ENCODE assay signal across 1 cellular context in genomic region chr7:94701555-94701973, GRCh38.
TF ChIP-seq lines count a peak whose summit lies in the region.

No MANE protein-coding gene starts in this region.

TF ChIP-seq in HepG2, 621 proteins besides CTCF, POLR2A, EP300 and RAD21 (continued from another document and continues in another):
- TF ChIP-seq ZGPAT (CRISPR knock-in tag; IDR thresholded peaks at IDR 0.05), result peak; percentile 88
- no peak for TF ChIP-seq GFI1 (CRISPR knock-in tag; IDR thresholded peaks at IDR 0.05; ENCODE audit: borderline replicate concordance)
- no peak for TF ChIP-seq ZFP36L2 (CRISPR knock-in tag; IDR thresholded peaks at IDR 0.05)
- TF ChIP-seq NONO (IDR thresholded peaks at IDR 0.05), result no peak
- no peak; the same call in 1 of the 2 replicates for TF ChIP-seq NONO (CRISPR knock-in tag; conservative IDR thresholded peaks at IDR 0.05)
- no peak for TF ChIP-seq SNAI1 (CRISPR knock-in tag; IDR thresholded peaks at IDR 0.05; ENCODE audit: borderline replicate concordance)
- TF ChIP-seq CREB1 (IDR thresholded peaks at IDR 0.05), result no peak
- 0 out of 2 replicates have a peak, but pooled peaks have one; percentile 29 for TF ChIP-seq CREB1 (CRISPR knock-in tag; IDR thresholded peaks at IDR 0.05)
- TF ChIP-seq ZNF724P (CRISPR knock-in tag; IDR thresholded peaks at IDR 0.05; ENCODE audit: borderline replicate concordance), result no peak
- no peak for TF ChIP-seq CENPX (CRISPR knock-in tag; IDR thresholded peaks at IDR 0.05)
- TF ChIP-seq GMEB1 (CRISPR knock-in tag; IDR thresholded peaks at IDR 0.05; ENCODE audit: borderline replicate concordance), result no peak
- no peak for TF ChIP-seq BRD4 (CRISPR knock-in tag; IDR thresholded peaks at IDR 0.05)
- no peak for TF ChIP-seq ZNF367 (CRISPR knock-in tag; IDR thresholded peaks at IDR 0.05; ENCODE audit: borderline replicate concordance)
- TF ChIP-seq MEIS2 (CRISPR knock-in tag; IDR thresholded peaks at IDR 0.05), result no peak
- TF ChIP-seq ZNF232 (CRISPR knock-in tag; IDR thresholded peaks at IDR 0.05; ENCODE audit: borderline replicate concordance), result no peak
- TF ChIP-seq ZBTB40 (IDR thresholded peaks at IDR 0.05), result no peak
- no peak for TF ChIP-seq ZBTB40 (CRISPR knock-in tag; IDR thresholded peaks at IDR 0.05)
- no peak for TF ChIP-seq CBFB (CRISPR knock-in tag; IDR thresholded peaks at IDR 0.05)
- TF ChIP-seq ZNF546 (CRISPR knock-in tag; conservative IDR thresholded peaks at IDR 0.05), result no peak
- no peak for TF ChIP-seq EEA1 (CRISPR knock-in tag; IDR thresholded peaks at IDR 0.05; ENCODE audit: borderline replicate concordance)
- peak; percentile 91 for TF ChIP-seq ISL2 (CRISPR knock-in tag; IDR thresholded peaks at IDR 0.05)
- no peak for TF ChIP-seq TRAFD1 (CRISPR knock-in tag; IDR thresholded peaks at IDR 0.05; ENCODE audit: borderline replicate concordance)
- TF ChIP-seq PCBP2 (optimal IDR thresholded peaks at IDR 0.05; ENCODE audit: low read depth, low read length, poor library complexity, severe bottlenecking), result no peak
- no peak for TF ChIP-seq TIGD3 (CRISPR knock-in tag; IDR thresholded peaks at IDR 0.05; ENCODE audit: borderline replicate concordance)
- peak; percentile 81; the same call in 1 of the 2 replicates for TF ChIP-seq FOXJ3 (CRISPR knock-in tag; IDR thresholded peaks at IDR 0.05; ENCODE audit: borderline replicate concordance)
- no peak for TF ChIP-seq ZNF414 (CRISPR knock-in tag; IDR thresholded peaks at IDR 0.05)
- no peak for TF ChIP-seq ZNF597 (CRISPR knock-in tag; IDR thresholded peaks at IDR 0.05)
- no peak for TF ChIP-seq ZNF841 (CRISPR knock-in tag; IDR thresholded peaks at IDR 0.05; ENCODE audit: borderline replicate concordance)
- no peak for TF ChIP-seq ZNF564 (CRISPR knock-in tag; IDR thresholded peaks at IDR 0.05)
- TF ChIP-seq ZC3H4 (CRISPR knock-in tag; IDR thresholded peaks at IDR 0.05; ENCODE audit: borderline replicate concordance), result no peak
- no peak for TF ChIP-seq MAFG (CRISPR knock-in tag; IDR thresholded peaks at IDR 0.05)
- no peak for TF ChIP-seq TP53 (CRISPR knock-in tag; conservative IDR thresholded peaks at IDR 0.05)
- no peak for TF ChIP-seq SMYD3 (CRISPR knock-in tag; IDR thresholded peaks at IDR 0.05)
- no peak for TF ChIP-seq XBP1 (CRISPR knock-in tag; IDR thresholded peaks at IDR 0.05)
